In the genomic region with DNA sequence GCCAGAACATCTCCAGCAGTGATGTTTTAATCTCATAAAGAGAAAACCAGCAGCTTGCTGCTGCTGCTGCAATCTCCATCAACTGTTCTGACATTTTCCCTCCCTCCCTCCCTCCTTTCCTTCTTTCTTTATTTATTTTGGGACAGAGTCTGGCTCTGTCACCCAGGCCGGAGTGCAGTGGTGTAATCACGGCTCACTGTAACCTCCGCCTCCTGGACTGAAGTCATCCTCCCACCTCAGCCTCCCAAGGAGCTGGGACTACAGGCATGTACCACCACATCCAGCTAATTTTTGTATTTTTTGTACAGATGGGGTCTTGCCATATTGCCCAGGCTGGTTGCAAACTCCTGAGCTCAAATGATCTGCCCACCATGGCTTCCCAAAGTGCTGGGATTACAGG, we compare ENCODE assay signal across 1 cellular context.
TF ChIP-seq lines count a peak whose summit lies in the region.

No MANE protein-coding gene starts in this region.

TF ChIP-seq in GM12878, 131 proteins besides CTCF, POLR2A, EP300 and RAD21:
- TF ChIP-seq, protein P1, sequence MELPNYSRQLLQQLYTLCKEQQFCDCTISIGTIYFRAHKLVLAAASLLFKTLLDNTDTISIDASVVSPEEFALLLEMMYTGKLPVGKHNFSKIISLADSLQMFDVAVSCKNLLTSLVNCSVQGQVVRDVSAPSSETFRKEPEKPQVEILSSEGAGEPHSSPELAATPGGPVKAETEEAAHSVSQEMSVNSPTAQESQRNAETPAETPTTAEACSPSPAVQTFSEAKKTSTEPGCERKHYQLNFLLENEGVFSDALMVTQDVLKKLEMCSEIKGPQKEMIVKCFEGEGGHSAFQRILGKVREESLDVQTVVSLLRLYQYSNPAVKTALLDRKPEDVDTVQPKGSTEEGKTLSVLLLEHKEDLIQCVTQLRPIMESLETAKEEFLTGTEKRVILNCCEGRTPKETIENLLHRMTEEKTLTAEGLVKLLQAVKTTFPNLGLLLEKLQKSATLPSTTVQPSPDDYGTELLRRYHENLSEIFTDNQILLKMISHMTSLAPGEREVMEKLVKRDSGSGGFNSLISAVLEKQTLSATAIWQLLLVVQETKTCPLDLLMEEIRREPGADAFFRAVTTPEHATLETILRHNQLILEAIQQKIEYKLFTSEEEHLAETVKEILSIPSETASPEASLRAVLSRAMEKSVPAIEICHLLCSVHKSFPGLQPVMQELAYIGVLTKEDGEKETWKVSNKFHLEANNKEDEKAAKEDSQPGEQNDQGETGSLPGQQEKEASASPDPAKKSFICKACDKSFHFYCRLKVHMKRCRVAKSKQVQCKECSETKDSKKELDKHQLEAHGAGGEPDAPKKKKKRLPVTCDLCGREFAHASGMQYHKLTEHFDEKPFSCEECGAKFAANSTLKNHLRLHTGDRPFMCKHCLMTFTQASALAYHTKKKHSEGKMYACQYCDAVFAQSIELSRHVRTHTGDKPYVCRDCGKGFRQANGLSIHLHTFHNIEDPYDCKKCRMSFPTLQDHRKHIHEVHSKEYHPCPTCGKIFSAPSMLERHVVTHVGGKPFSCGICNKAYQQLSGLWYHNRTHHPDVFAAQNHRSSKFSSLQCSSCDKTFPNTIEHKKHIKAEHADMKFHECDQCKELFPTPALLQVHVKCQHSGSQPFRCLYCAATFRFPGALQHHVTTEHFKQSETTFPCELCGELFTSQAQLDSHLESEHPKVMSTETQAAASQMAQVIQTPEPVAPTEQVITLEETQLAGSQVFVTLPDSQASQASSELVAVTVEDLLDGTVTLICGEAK (IDR thresholded peaks at IDR 0.05; ENCODE audit: borderline replicate concordance): no peak
- no peak for TF ChIP-seq RBBP5 (conservative IDR thresholded peaks at IDR 0.05)
- TF ChIP-seq, protein P2, sequence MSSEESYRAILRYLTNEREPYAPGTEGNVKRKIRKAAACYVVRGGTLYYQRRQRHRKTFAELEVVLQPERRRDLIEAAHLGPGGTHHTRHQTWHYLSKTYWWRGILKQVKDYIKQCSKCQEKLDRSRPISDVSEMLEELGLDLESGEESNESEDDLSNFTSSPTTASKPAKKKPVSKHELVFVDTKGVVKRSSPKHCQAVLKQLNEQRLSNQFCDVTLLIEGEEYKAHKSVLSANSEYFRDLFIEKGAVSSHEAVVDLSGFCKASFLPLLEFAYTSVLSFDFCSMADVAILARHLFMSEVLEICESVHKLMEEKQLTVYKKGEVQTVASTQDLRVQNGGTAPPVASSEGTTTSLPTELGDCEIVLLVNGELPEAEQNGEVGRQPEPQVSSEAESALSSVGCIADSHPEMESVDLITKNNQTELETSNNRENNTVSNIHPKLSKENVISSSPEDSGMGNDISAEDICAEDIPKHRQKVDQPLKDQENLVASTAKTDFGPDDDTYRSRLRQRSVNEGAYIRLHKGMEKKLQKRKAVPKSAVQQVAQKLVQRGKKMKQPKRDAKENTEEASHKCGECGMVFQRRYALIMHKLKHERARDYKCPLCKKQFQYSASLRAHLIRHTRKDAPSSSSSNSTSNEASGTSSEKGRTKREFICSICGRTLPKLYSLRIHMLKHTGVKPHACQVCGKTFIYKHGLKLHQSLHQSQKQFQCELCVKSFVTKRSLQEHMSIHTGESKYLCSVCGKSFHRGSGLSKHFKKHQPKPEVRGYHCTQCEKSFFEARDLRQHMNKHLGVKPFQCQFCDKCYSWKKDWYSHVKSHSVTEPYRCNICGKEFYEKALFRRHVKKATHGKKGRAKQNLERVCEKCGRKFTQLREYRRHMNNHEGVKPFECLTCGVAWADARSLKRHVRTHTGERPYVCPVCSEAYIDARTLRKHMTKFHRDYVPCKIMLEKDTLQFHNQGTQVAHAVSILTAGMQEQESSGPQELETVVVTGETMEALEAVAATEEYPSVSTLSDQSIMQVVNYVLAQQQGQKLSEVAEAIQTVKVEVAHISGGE (CRISPR knock-in tag; IDR thresholded peaks at IDR 0.05): no peak
- TF ChIP-seq SREBF1 (IDR thresholded peaks at IDR 0.05; ENCODE audit: low read length): no peak
- TF ChIP-seq ZNF274 (IDR thresholded peaks at IDR 0.05; ENCODE audit: insufficient read depth, insufficient read length): no peak
- TF ChIP-seq RCOR1 (conservative IDR thresholded peaks at IDR 0.05; ENCODE audit: low read depth, low read length): no peak
